In genomic region chr15:64720188-64720587, GRCh38 we compare ENCODE assay signal across 18 cellular contexts. TPM values are rescaled to one million over a fixed set of nuclear protein-coding genes. Genes with fewer than 3 reads are reported as not detected.
DNase-seq lines count a peak whose midpoint lies in the region; ATAC-seq and TF ChIP-seq lines count a peak whose summit lies in the region.
"Had no signal": no experiment of that assay in that cellular context is flagged by ENCODE, and none has a peak within 500 bp of the region (broad histone marks: within the 10 kb centered on the region; RNA-seq: fewer than 3 reads in every experiment).

No MANE protein-coding gene starts in this region.

- in situ Hi-C loops in mammary epithelial cell (cut with MboI; ENCODE audit: low sequenced_read_pairs in 2 of 2) = no loop called here

- no peaks in the 10 kb centered on the region for H3K79me2 ChIP-seq in mammary epithelial cell (ENCODE audit: insufficient read depth, low read length)

- H3K4me1 ChIP-seq in endodermal cell (ENCODE audit: control insufficient read depth, insufficient read depth, low read length) (no peaks in the 10 kb centered on the region), right cardiac atrium (ENCODE audit: control insufficient read depth, insufficient read depth, low read length) (peaks cover 17% of the 10 kb centered on the region), vagina (peaks cover 11% of the 10 kb centered on the region), mammary epithelial cell (ENCODE audit: insufficient read depth, low read length) (no peaks in the 10 kb centered on the region)

- no peaks in the 10 kb centered on the region for H3K27me3 Mint-ChIP-seq in endodermal cell (ENCODE audit: insufficient read depth)
- no peaks in the 10 kb centered on the region for H3K27me3 Mint-ChIP-seq in progenitor cell of endocrine pancreas

- TF ChIP-seq POLR2A in NB4 (IDR thresholded peaks at IDR 0.05; ENCODE audit: extremely low read depth, insufficient read length) = no peak
- TF ChIP-seq POLR2A in vagina (IDR thresholded peaks at IDR 0.05) = no peak

- no peaks in the 10 kb centered on the region for H4K20me1 ChIP-seq in mammary epithelial cell (ENCODE audit: insufficient read depth, low read length)

- H3K36me3 Mint-ChIP-seq in endodermal cell (ENCODE audit: low read depth) (peaks cover 56% of the 10 kb centered on the region), progenitor cell of endocrine pancreas (ENCODE audit: insufficient read depth) (peaks cover 13% of the 10 kb centered on the region)
- H3K36me3 Mint-ChIP-seq: CD4-positive, CD25-positive, alpha-beta regulatory T cell had no signal

- WGBS in endodermal cell (ENCODE audit: insufficient coverage in 1 of 2, insufficient read length in 1 of 2), 2 experiments = 90 to 96% methylated on average over 2 to 3 of the region's 3 CpGs
- 67% methylated on average over 3 of the region's 3 CpGs for WGBS in right cardiac atrium
- 93% methylated on average over 3 of the region's 3 CpGs for WGBS in mammary epithelial cell (ENCODE audit: low coverage, missing lambda C conversion rate)

- no peak overlapping the region for H3K9ac ChIP-seq in endodermal cell (ENCODE audit: extremely low read depth, low read length, poor library complexity, severe bottlenecking)
- no peak overlapping the region for H3K9ac ChIP-seq in mammary epithelial cell (ENCODE audit: insufficient read depth, low read length)

- H3K27ac Mint-ChIP-seq in endodermal cell = peak overlapping the region; percentile 49
- H3K27ac Mint-ChIP-seq in progenitor cell of endocrine pancreas = peak overlapping the region; percentile 65

- no peak overlapping the region for H3K4me2 ChIP-seq in mammary epithelial cell (ENCODE audit: insufficient read depth, low read depth, low read length)

- H3K4me3 ChIP-seq in NB4 (ENCODE audit: low read depth, low read length) = no peak overlapping the region
- H3K4me3 ChIP-seq in endodermal cell (ENCODE audit: low read length) = no peak overlapping the region
- H3K4me3 ChIP-seq in right cardiac atrium (ENCODE audit: low read length) = no peak overlapping the region
- H3K4me3 ChIP-seq in vagina = no peak overlapping the region
- no peak overlapping the region for H3K4me3 ChIP-seq in mammary epithelial cell (replicated peaks in 1 of 3; ENCODE audit: insufficient read depth in 1 of 3, low read depth in 2 of 3, low read length in 3 of 3)
- H3K4me3 ChIP-seq: GM12878 had no signal

- H3K27me3 ChIP-seq in endodermal cell (ENCODE audit: control insufficient read depth, insufficient read depth, low read length, poor library complexity, severe bottlenecking) (no peaks in the 10 kb centered on the region), right cardiac atrium (ENCODE audit: control insufficient read depth, insufficient read depth) (no peaks in the 10 kb centered on the region), vagina (no peaks in the 10 kb centered on the region), mammary epithelial cell (ENCODE audit: insufficient read depth, low read length) (no peaks in the 10 kb centered on the region)

- H3K36me3 ChIP-seq in endodermal cell (ENCODE audit: control insufficient read depth, insufficient read depth, low read length) = peaks cover 60% of the 10 kb centered on the region
- no peaks in the 10 kb centered on the region for H3K36me3 ChIP-seq in vagina
- no peaks in the 10 kb centered on the region for H3K36me3 ChIP-seq in mammary epithelial cell (ENCODE audit: insufficient read depth, low read length)

- intact Hi-C loops in right cardiac atrium (cut with DNase I) (no loop called here), vagina (cut with DNase I) (no loop called here), mammary epithelial cell (cut with micrococcal nuclease) (no loop called here)

- H3K4me3 Mint-ChIP-seq in endodermal cell (no peak overlapping the region), progenitor cell of endocrine pancreas (ENCODE audit: low read depth) (no peak overlapping the region)
- H3K4me3 Mint-ChIP-seq: CD4-positive, CD25-positive, alpha-beta regulatory T cell had no signal

- BruUV-seq in mammary epithelial cell (replicated peaks; lab: Mats Ljungman, UMichigan) = no TSS peak

- H2AFZ ChIP-seq in mammary epithelial cell (ENCODE audit: low read depth, low read length) = no peak overlapping the region

- H3K27ac ChIP-seq in endodermal cell (ENCODE audit: low read depth, low read length) (no peak overlapping the region), right cardiac atrium (ENCODE audit: low read length) (peak overlapping the region; percentile 89), vagina (no peak overlapping the region), mammary epithelial cell (ENCODE audit: insufficient read depth, low read depth, low read length) (no peak overlapping the region)

- dilution Hi-C loops in mammary epithelial cell (cut with HindIII; ENCODE audit: low sequenced_read_pairs) = loop anchor here (5.0 kb wide), 1 partner anchor 62 kb away; no protein-coding TSS in a partner anchor

- no peaks in the 10 kb centered on the region for H3K9me3 Mint-ChIP-seq in endodermal cell
- no peaks in the 10 kb centered on the region for H3K9me3 Mint-ChIP-seq in progenitor cell of endocrine pancreas (ENCODE audit: low read depth)
- H3K9me3 Mint-ChIP-seq: CD4-positive, CD25-positive, alpha-beta regulatory T cell had no signal

- peak; percentile 46 for DNase-seq in NB4 (ENCODE audit: low read depth)
- DNase-seq in endodermal cell = no peak
- no peak for DNase-seq in right cardiac atrium
- DNase-seq in progenitor cell of endocrine pancreas (ENCODE audit: low spot score, unreplicated experiment) = no peak
- DNase-seq in vagina (ENCODE audit: extremely low spot score in 2 of 2) = no peak
- no peak for DNase-seq in mammary epithelial cell
- no peak for DNase-seq in MV-4-11 (lab: John Stamatoyannopoulos, UW)
- DNase-seq: CD4-positive, CD25-positive, alpha-beta regulatory T cell; DMS79; NCI-H1105 treated with DMSO at 0.1 percent for 48 hours; NCI-H187; NCI-H446 treated with DMSO at 0.1 percent for 48 hours; NCI-H774; SIG-M5 had no signal

- H3K9me3 ChIP-seq in endodermal cell (ENCODE audit: control insufficient read depth, low read length) (no peaks in the 10 kb centered on the region), right cardiac atrium (ENCODE audit: control insufficient read depth, low read length) (no peaks in the 10 kb centered on the region), vagina (no peaks in the 10 kb centered on the region), mammary epithelial cell (replicated peaks; ENCODE audit: insufficient read depth, low read length) (no peaks in the 10 kb centered on the region)

- ATAC-seq in right cardiac atrium (peak in 1 of 2 donors; percentile 49), HG03432 (IDR thresholded peaks at IDR 0.05; ENCODE audit: unreplicated experiment) (no peak)
- ATAC-seq: GM12878, HCT116, Panc1 had no signal

- H3K4me1 Mint-ChIP-seq in endodermal cell (no peaks in the 10 kb centered on the region), progenitor cell of endocrine pancreas (ENCODE audit: low read depth) (no peaks in the 10 kb centered on the region)

- no peak for TF ChIP-seq CTCF in NB4 (IDR thresholded peaks at IDR 0.05; ENCODE audit: low read depth, low read length)
- no peak for TF ChIP-seq CTCF in endodermal cell (conservative IDR thresholded peaks at IDR 0.05)
- TF ChIP-seq CTCF in progenitor cell of endocrine pancreas (IDR thresholded peaks at IDR 0.05; ENCODE audit: unreplicated experiment) = no peak
- no peak for TF ChIP-seq CTCF in vagina (IDR thresholded peaks at IDR 0.05)
- TF ChIP-seq CTCF in mammary epithelial cell (conservative IDR thresholded peaks at IDR 0.05 in 1 of 2, IDR thresholded peaks at IDR 0.05 in 1 of 2; ENCODE audit: extremely low read depth in 1 of 2, insufficient read depth in 1 of 2, low read depth in 1 of 2, low read length in 2 of 2) = no peak

- CTCF ChIA-PET in mammary epithelial cell (lab: Charles Lee; ENCODE audit: low non-redundant PET) = no interaction called here

RNA-seq across cellular contexts. Expression of gene RBPMS2, which starts 55.2 kb away (rescaled TPM):
- 100 to 1,000 TPM in 1 of 2 donors, 10 to 100 TPM in 1; 86.0 to 131 TPM for total RNA-seq in endodermal cell
- polyA plus RNA-seq in endodermal cell (2013, experiment 1 of 2) = 59.9 TPM
- polyA plus RNA-seq in endodermal cell (2013, experiment 2 of 2) = 49.6 TPM
- total RNA-seq in right cardiac atrium = 100 to 1,000 TPM; 380 to 503 (median 388) TPM
- polyA plus RNA-seq in right cardiac atrium = 392 TPM
- total RNA-seq in progenitor cell of endocrine pancreas = 37.5 and 39.8 TPM in 2 replicates
- total RNA-seq in vagina = 3.7 TPM
- not detected for total RNA-seq in mammary epithelial cell
- polyA plus RNA-seq in mammary epithelial cell = 0.03 TPM
- polyA minus RNA-seq in mammary epithelial cell = not detected
- polyA plus RNA-seq: CD4-positive, CD25-positive, alpha-beta regulatory T cell had no signal
